18 cellular contexts compared by ENCODE assay signal in the genomic region with DNA sequence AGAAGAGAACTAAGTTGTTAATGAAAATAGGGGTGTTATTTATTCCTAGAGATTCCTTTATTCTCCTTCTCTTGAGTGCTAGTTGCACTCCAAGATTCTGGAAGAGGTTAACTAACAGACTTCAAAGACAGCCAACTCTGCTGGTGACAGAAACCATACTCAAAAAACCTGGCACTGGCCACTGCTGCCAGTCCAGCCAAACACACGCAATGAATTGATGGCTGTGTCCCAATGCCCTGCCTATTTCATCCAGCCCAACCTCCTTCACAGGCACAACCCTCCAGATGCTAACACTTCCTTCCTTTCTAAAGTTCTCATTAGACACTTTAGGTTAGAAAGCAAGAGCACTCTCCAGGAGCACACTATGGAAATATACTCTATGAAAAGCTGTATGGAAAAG.
"Had no signal": no experiment of that assay in that cellular context is flagged by ENCODE, and none has a peak within 500 bp of the region (broad histone marks: within the 10 kb centered on the region; RNA-seq: fewer than 3 reads in every experiment).

No MANE protein-coding gene starts in this region.

- H3K4me1 ChIP-seq: breast epithelium, spleen had no signal

- DNase-seq: activated CD4-positive, alpha-beta T cell treated with anti-CD3 and anti-CD28 coated beads for 1 hour; activated CD4-positive, alpha-beta T cell treated with anti-CD3 and anti-CD28 coated beads, Interleukin-2, amount 50 U/mL, for 4 hours; activated effector memory CD4-positive, alpha-beta T cell treated with anti-CD3 and anti-CD28 coated beads, Interleukin-2, amount 50 U/mL, for 16 hours; activated naive CD4-positive, alpha-beta T cell treated with anti-CD3 and anti-CD28 coated beads, Interleukin-2, amount 50 U/mL, for 16 hours; activated T-cell treated with anti-CD3 and anti-CD28 coated beads, Interleukin-2, amount 50 U/mL, for 72 hours; aorta; cerebellar nuclear complex; effector CD4-positive, alpha-beta T cell; mammary epithelial cell; mucosa of descending colon; naive B cell; spleen; stimulated activated CD4-positive, alpha-beta T cell treated with anti-CD3 and anti-CD28 coated beads, Interleukin-4, amount 100 ng/mL, for 4 hours; stimulated activated naive CD4-positive, alpha-beta T cell; tibial artery had no signal

- H3K9me3 ChIP-seq: breast epithelium, mucosa of descending colon, spleen, tibial artery had no signal

- H3K36me3 ChIP-seq: breast epithelium, spleen, tibial artery had no signal

- ATAC-seq: activated T-cell treated with anti-CD3 and anti-CD28 coated beads, Interleukin-2, amount 50 U/mL, for 72 hours; mucosa of descending colon had no signal

- H3K4me2 ChIP-seq: hepatocyte had no signal

- H2AFZ ChIP-seq: hepatocyte had no signal

- H3K27me3 ChIP-seq: breast epithelium, hepatocyte, spleen, tibial artery had no signal

- H3K27ac ChIP-seq: breast epithelium, hepatocyte, spleen, tibial artery, VCaP had no signal

- H3K4me3 ChIP-seq: breast epithelium, hepatocyte, mucosa of descending colon, spleen, tibial artery had no signal
